In genomic region chr11:5288912-5289525, GRCh38 we compare ENCODE assay signal across 19 cellular contexts. TPM values are rescaled to one million over a fixed set of nuclear protein-coding genes. Genes with fewer than 3 reads are reported as not detected.
"Had no signal": no experiment of that assay in that cellular context is flagged by ENCODE, and none has a peak within 500 bp of the region (broad histone marks: within the 10 kb centered on the region; RNA-seq: fewer than 3 reads in every experiment).

No MANE protein-coding gene starts in this region.

- H3K4me1 ChIP-seq: esophagus muscularis mucosa, heart right ventricle, upper lobe of right lung had no signal

- ATAC-seq: activated naive CD4-positive, alpha-beta T cell treated with anti-CD3 and anti-CD28 coated beads, Interleukin-2, amount 50 U/mL, for 72 hours; heart right ventricle; left ventricle myocardium superior; stimulated activated naive CD8-positive, alpha-beta T cell treated with anti-CD3 and anti-CD28 coated beads, Interleukin-15, Interleukin-2, amounts not matched to agents 100 U/mL and 50 U/mL, for 24 hours; upper lobe of right lung had no signal

- DNase-seq: activated effector memory CD4-positive, alpha-beta T cell treated with Interleukin-2 at 50 U/mL for 16 hours; activated T-cell treated with anti-CD3 and anti-CD28 coated beads, Interleukin-2, amount 50 U/mL, for 1 hour; amniotic stem cell; foreskin melanocyte; heart right ventricle; islet precursor cell; left ventricle myocardium superior; stimulated activated CD4-positive, alpha-beta T cell treated with anti-CD3 and anti-CD28 coated beads, Interleukin-4, amount 100 ng/mL, for 1 hour; stimulated activated CD8-positive, alpha-beta memory T cell treated with anti-CD3 and anti-CD28 coated beads, Interleukin-4, amount 100 ng/mL, for 48 hours; stimulated activated naive CD8-positive, alpha-beta T cell treated with anti-CD3 and anti-CD28 coated beads, Interleukin-15, Interleukin-2, amounts not matched to agents 100 U/mL and 50 U/mL, for 24 hours; upper lobe of right lung had no signal

- H3K36me3 ChIP-seq: esophagus muscularis mucosa, heart right ventricle, upper lobe of right lung had no signal

- H3K27me3 ChIP-seq: esophagus muscularis mucosa, heart right ventricle, upper lobe of right lung had no signal

- H3K27ac ChIP-seq: esophagus muscularis mucosa, heart right ventricle, upper lobe of right lung had no signal

- H3K4me3 ChIP-seq: esophagus muscularis mucosa, heart right ventricle, upper lobe of right lung had no signal

- H3K9me3 ChIP-seq: esophagus muscularis mucosa, heart right ventricle, upper lobe of right lung had no signal

RNA-seq across cellular contexts. Expression of gene OR51B4, which starts 12.7 kb away (rescaled TPM):
- total RNA-seq: activated naive CD4-positive, alpha-beta T cell treated with anti-CD3 and anti-CD28 coated beads, Interleukin-2, amount 50 U/mL, for 72 hours; chondrocyte; dermis microvascular lymphatic vessel endothelial cell; esophagus muscularis mucosa; heart right ventricle; left ventricle myocardium superior; osteoblast; T-helper 2 cell treated with Interferon-gamma antibody and Interleukin-4, amounts not matched to agents 100 ng/mL and 5 ng/mL, for 36 hours; temporal lobe; upper lobe of right lung had no signal
- polyA plus RNA-seq: heart right ventricle, neural cell had no signal

RNA-seq across cellular contexts. Expression of gene HBE1, which starts 19.3 kb away (rescaled TPM):
- total RNA-seq: activated naive CD4-positive, alpha-beta T cell treated with anti-CD3 and anti-CD28 coated beads, Interleukin-2, amount 50 U/mL, for 72 hours; chondrocyte; dermis microvascular lymphatic vessel endothelial cell; esophagus muscularis mucosa; heart right ventricle; left ventricle myocardium superior; osteoblast; T-helper 2 cell treated with Interferon-gamma antibody and Interleukin-4, amounts not matched to agents 100 ng/mL and 5 ng/mL, for 36 hours; upper lobe of right lung had no signal
- polyA plus RNA-seq: heart right ventricle, neural cell had no signal

RNA-seq across cellular contexts. Expression of gene HBG2, which starts 34.4 kb away (rescaled TPM):
- total RNA-seq: chondrocyte; dermis microvascular lymphatic vessel endothelial cell; esophagus muscularis mucosa; left ventricle myocardium superior; osteoblast; T-helper 2 cell treated with Interferon-gamma antibody and Interleukin-4, amounts not matched to agents 100 ng/mL and 5 ng/mL, for 36 hours had no signal
- polyA plus RNA-seq: neural cell had no signal

RNA-seq across cellular contexts. Expression of gene OR51B2, which starts 35.1 kb away (rescaled TPM):
- total RNA-seq: activated naive CD4-positive, alpha-beta T cell treated with anti-CD3 and anti-CD28 coated beads, Interleukin-2, amount 50 U/mL, for 72 hours; chondrocyte; dermis microvascular lymphatic vessel endothelial cell; esophagus muscularis mucosa; heart right ventricle; left ventricle myocardium superior; osteoblast; T-helper 2 cell treated with Interferon-gamma antibody and Interleukin-4, amounts not matched to agents 100 ng/mL and 5 ng/mL, for 36 hours; upper lobe of right lung had no signal
- polyA plus RNA-seq: heart right ventricle, neural cell had no signal

RNA-seq across cellular contexts. Expression of gene HBG1, which starts 39.4 kb away (rescaled TPM):
- total RNA-seq: activated naive CD4-positive, alpha-beta T cell treated with anti-CD3 and anti-CD28 coated beads, Interleukin-2, amount 50 U/mL, for 72 hours; chondrocyte; dermis microvascular lymphatic vessel endothelial cell; esophagus muscularis mucosa; left ventricle myocardium superior; osteoblast; T-helper 2 cell treated with Interferon-gamma antibody and Interleukin-4, amounts not matched to agents 100 ng/mL and 5 ng/mL, for 36 hours; upper lobe of right lung had no signal
- polyA plus RNA-seq: neural cell had no signal
